Comparison of ENCODE assay signal across 9 cellular contexts in the genomic region with DNA sequence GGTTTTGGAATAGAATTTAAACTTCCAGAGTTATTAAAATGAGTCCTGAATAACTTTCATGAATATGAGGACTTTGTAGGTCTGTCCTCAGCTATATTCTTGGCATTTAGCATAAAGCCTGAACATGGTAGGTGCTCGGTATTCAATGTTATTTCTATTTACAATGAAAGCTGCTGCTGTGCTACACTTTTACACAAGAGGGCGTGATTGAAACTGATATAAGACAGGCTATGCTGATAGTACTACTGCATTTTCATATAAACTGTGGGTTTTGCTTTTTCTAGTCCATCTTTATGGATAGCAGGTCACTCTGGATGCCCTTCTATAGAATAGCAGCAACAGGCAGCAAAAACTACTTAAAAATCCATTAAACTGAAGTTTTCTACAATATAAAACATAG. TPM values are rescaled to one million over a fixed set of nuclear protein-coding genes. Genes with fewer than 3 reads are reported as not detected.
DNase-seq lines count a peak whose midpoint lies in the region; ATAC-seq and TF ChIP-seq lines count a peak whose summit lies in the region.
"Had no signal": no experiment of that assay in that cellular context is flagged by ENCODE, and none has a peak within 500 bp of the region (broad histone marks: within the 10 kb centered on the region; RNA-seq: fewer than 3 reads in every experiment).

No MANE protein-coding gene starts in this region.

- H3K4me1 ChIP-seq in left ventricle myocardium inferior: no peaks in the 10 kb centered on the region
- H3K4me1 ChIP-seq: right lobe of liver had no signal

- H3K4me3 ChIP-seq in left ventricle myocardium inferior (no peak overlapping the region), cardiac fibroblast (replicated peaks in 1 of 2; ENCODE audit: low read depth in 2 of 2, low read length in 2 of 2) (no peak overlapping the region)
- H3K4me3 ChIP-seq: right lobe of liver had no signal

- no peaks in the 10 kb centered on the region for H3K9me3 ChIP-seq in left ventricle myocardium inferior (replicated peaks)
- H3K9me3 ChIP-seq: right lobe of liver had no signal

- no peaks in the 10 kb centered on the region for H3K27me3 ChIP-seq in left ventricle myocardium inferior (ENCODE audit: low read depth)
- H3K27me3 ChIP-seq: right lobe of liver had no signal

- ATAC-seq in HG03432 (IDR thresholded peaks at IDR 0.05; ENCODE audit: unreplicated experiment): peak; percentile 82
- no peak for ATAC-seq in HG02571 (IDR thresholded peaks at IDR 0.05; ENCODE audit: unreplicated experiment)

- no peaks in the 10 kb centered on the region for H3K36me3 ChIP-seq in left ventricle myocardium inferior
- H3K36me3 ChIP-seq: right lobe of liver had no signal

- intact Hi-C loops in left ventricle myocardium inferior (cut with micrococcal nuclease) (no loop called here), cardiac septum (cut with DNase I) (no loop called here)

- H3K27ac ChIP-seq in left ventricle myocardium inferior (replicated peaks): no peak overlapping the region
- H3K27ac ChIP-seq: right lobe of liver had no signal

- no peak for DNase-seq in left ventricle myocardium inferior
- DNase-seq in cardiac septum (ENCODE audit: low spot score): no peak
- peak; percentile 14 to 28 for DNase-seq in cardiac fibroblast (ENCODE audit: low read depth in 2 of 2)
- no peak for DNase-seq in iPS-NIHi7 (ENCODE audit: extremely low spot score)
- no peak for DNase-seq in activated gamma-delta T cell treated with Interleukin-2 at 50 U/mL for 16 hours
- DNase-seq in activated CD4-positive, alpha-beta T cell treated with anti-CD3 and anti-CD28 coated beads, Interleukin-2, amount 50 U/mL, for 1 hour: no peak
- DNase-seq: right lobe of liver had no signal

- TF ChIP-seq CTCF in left ventricle myocardium inferior (IDR thresholded peaks at IDR 0.05; ENCODE audit: borderline replicate concordance): peak; percentile 36
- peak; percentile 38 for TF ChIP-seq CTCF in cardiac fibroblast (IDR thresholded peaks at IDR 0.05; ENCODE audit: low read depth, low read length)

RNA-seq across cellular contexts. Expression of gene GNPDA2, which starts 12.3 kb away (rescaled TPM):
- total RNA-seq in left ventricle myocardium inferior (9.4 TPM), cardiac septum (16.4 TPM)

Comparison
In these comparisons a context has a peak if more than half of its experiments do, and no peak if none do; other contexts are left out.
1. DNase-seq: peak in cardiac fibroblast (2 of 2); none in left ventricle myocardium inferior (single experiment), cardiac septum (single experiment), iPS-NIHi7 (single experiment), activated gamma-delta T cell treated with Interleukin-2 at 50 U/mL for 16 hours (single experiment) and activated CD4-positive, alpha-beta T cell treated with anti-CD3 and anti-CD28 coated beads, Interleukin-2, amount 50 U/mL, for 1 hour (single experiment).